35 cellular contexts compared by ENCODE assay signal in genomic region chr3:72212396-72212795, GRCh38.
"Had no signal": no experiment of that assay in that cellular context is flagged by ENCODE, and none has a peak within 500 bp of the region (broad histone marks: within the 10 kb centered on the region; RNA-seq: fewer than 3 reads in every experiment).

No MANE protein-coding gene starts in this region.

- H3K9me3 ChIP-seq: MG63 had no signal

- H3K27me3 ChIP-seq: MG63 had no signal

- H3K36me3 ChIP-seq: MG63 had no signal

- H3K4me3 ChIP-seq: MG63 had no signal

- DNase-seq: Karpas-422, Kasumi-1, MM.1S, NCI-H1048, NCI-H1092, NCI-H1092 treated with DMSO at 0.1 percent for 48 hours, NCI-H1105, NCI-H1105 treated with DMSO at 0.1 percent for 48 hours, NCI-H1417, NCI-H1417 treated with DMSO at 0.1 percent for 48 hours, NCI-H1436, NCI-H1436 treated with DMSO at 0.1 percent for 48 hours, NCI-H146, NCI-H1694, NCI-H1694 treated with DMSO at 0.1 percent for 48 hours, NCI-H187, NCI-H187 treated with DMSO at 0.1 percent for 48 hours, NCI-H1930, NCI-H2029, NCI-H2029 treated with DMSO at 0.1 percent for 48 hours, NCI-H2081, NCI-H2081 treated with DMSO at 0.1 percent for 48 hours, NCI-H2107, NCI-H2171, NCI-H2171 treated with DMSO at 0.1 percent for 48 hours, NCI-H2227 treated with DMSO at 0.1 percent for 48 hours, NCI-H226, NCI-H345, NCI-H446, NCI-H446 treated with DMSO at 0.1 percent for 48 hours, NCI-H510A, NCI-H510A treated with DMSO at 0.1 percent for 48 hours, NCI-H524, NCI-H524 treated with DMSO at 0.1 percent for 48 hours had no signal
